Comparison of ENCODE assay signal across 19 cellular contexts in genomic region chr1:192543445-192543844, GRCh38. TPM values are rescaled to one million over a fixed set of nuclear protein-coding genes. Genes with fewer than 3 reads are reported as not detected.
"Had no signal": no experiment of that assay in that cellular context is flagged by ENCODE, and none has a peak within 500 bp of the region (broad histone marks: within the 10 kb centered on the region; RNA-seq: fewer than 3 reads in every experiment).

No MANE protein-coding gene starts in this region.

- H3K4me3 Mint-ChIP-seq: activated CD4-positive, alpha-beta T cell treated with anti-CD3 and anti-CD28 coated beads, Interleukin-2, amount 10 ng/mL, durations not matched to agents 24 days and 14 days; T-cell; type B pancreatic cell; WTC11 had no signal

- H3K4me3 ChIP-seq: body of pancreas, lower lobe of right lung, sigmoid colon had no signal

- H3K27me3 Mint-ChIP-seq: activated CD4-positive, alpha-beta T cell treated with anti-CD3 and anti-CD28 coated beads, Interleukin-2, amount 10 ng/mL, durations not matched to agents 24 days and 14 days; T-cell; type B pancreatic cell had no signal

- H3K9me3 Mint-ChIP-seq: activated CD4-positive, alpha-beta T cell treated with anti-CD3 and anti-CD28 coated beads, Interleukin-2, amount 10 ng/mL, durations not matched to agents 24 days and 14 days; activated naive CD4-positive, alpha-beta T cell treated with anti-CD3 and anti-CD28 coated beads, Interleukin-2, amount 50 U/mL, for 72 hours; T-cell; type B pancreatic cell; WTC11 had no signal

- H3K27ac ChIP-seq: body of pancreas, lower lobe of right lung had no signal

- H3K9me3 ChIP-seq: body of pancreas, lower lobe of right lung, sigmoid colon had no signal

- ATAC-seq: activated naive CD4-positive, alpha-beta T cell treated with anti-CD3 and anti-CD28 coated beads, Interleukin-2, amount 50 U/mL, for 72 hours; body of pancreas; lower lobe of right lung; T-cell; WTC11 had no signal

- H3K36me3 Mint-ChIP-seq: activated naive CD4-positive, alpha-beta T cell treated with anti-CD3 and anti-CD28 coated beads, Interleukin-2, amount 50 U/mL, for 72 hours; T-cell; type B pancreatic cell; WTC11 had no signal

- H3K36me3 ChIP-seq: lower lobe of right lung, sigmoid colon had no signal

- H3K27me3 ChIP-seq: body of pancreas, sigmoid colon had no signal

- DNase-seq: activated CD4-positive, alpha-beta T cell treated with anti-CD3 and anti-CD28 coated beads, Interleukin-2, amount 10 ng/mL, durations not matched to agents 24 days and 14 days; activated effector memory CD4-positive, alpha-beta T cell treated with Interleukin-2 at 50 U/mL for 16 hours; activated T-cell treated with anti-CD3 and anti-CD28 coated beads, Interleukin-2, amount 50 U/mL, for 1 hour; amniotic stem cell; body of pancreas; central memory CD4-positive, alpha-beta T cell; dermis blood vessel endothelial cell; hypothalamus; lower lobe of right lung; midbrain; sigmoid colon; stimulated activated CD4-positive, alpha-beta T cell treated with anti-CD3 and anti-CD28 coated beads, Interleukin-2, amount 100 ng/mL, for 24 hours; stimulated activated naive CD4-positive, alpha-beta T cell; substantia nigra; T-cell had no signal

- H3K27ac Mint-ChIP-seq: activated CD4-positive, alpha-beta T cell treated with anti-CD3 and anti-CD28 coated beads, Interleukin-2, amount 10 ng/mL, durations not matched to agents 24 days and 14 days; activated naive CD4-positive, alpha-beta T cell treated with anti-CD3 and anti-CD28 coated beads, Interleukin-2, amount 50 U/mL, for 72 hours; type B pancreatic cell; WTC11 had no signal

RNA-seq across cellular contexts. Expression of gene RGS1, which starts 32.1 kb away (rescaled TPM):
- total RNA-seq: dermis blood vessel endothelial cell, pulmonary artery endothelial cell had no signal
